In genomic region chr3:133573054-133573628, GRCh38 we compare ENCODE assay signal across 8 cellular contexts.
DNase-seq lines count a peak whose midpoint lies in the region; ATAC-seq, FAIRE-seq and TF ChIP-seq lines count a peak whose summit lies in the region.

No MANE protein-coding gene starts in this region.

- POLR2A ChIA-PET in AG04449 (lab: Yijun Ruan, JAX) = interaction anchor here (0.7 to 2.3 kb wide), 8 partner anchors 9 to 105 kb away, joined by 3 to 8 read pairs (median 6); no protein-coding TSS in a partner anchor

- peak overlapping the region; percentile 83 for H3K4me3 ChIP-seq in AG04449 (ENCODE audit: low read depth, low read length)

- peak; percentile 80 for ATAC-seq in HG03460 (IDR thresholded peaks at IDR 0.05; ENCODE audit: unreplicated experiment)

- FAIRE-seq in GM19239 (lab: Jason Lieb, UNC) = peak; percentile 99

- DNase-seq in AG04449 (ENCODE audit: low read depth, low spot score) = peak; percentile 100
- DNase-seq in GM19239 (ENCODE audit: insufficient read length, low spot score) = peak; percentile 67
- peak; percentile 100 for DNase-seq in activated CD4-positive, alpha-beta T cell treated with anti-CD3 and anti-CD28 coated beads for 48 hours
- DNase-seq in ecto neural progenitor cell (ENCODE audit: low spot score) = peak; percentile 100
- peak; percentile 100 for DNase-seq in medulla oblongata (ENCODE audit: extremely low spot score)
- DNase-seq in stimulated activated CD8-positive, alpha-beta memory T cell treated with anti-CD3 and anti-CD28 coated beads, Interleukin-15, amount 100 ng/mL, for 24 hours (ENCODE audit: low read depth) = peak; percentile 96
- DNase-seq in NCI-H1417 (lab: John Stamatoyannopoulos, UW) = no peak

- CTCF ChIA-PET in AG04449 (lab: Yijun Ruan, JAX) = interaction anchor here (0.9 to 1.8 kb wide), 5 partner anchors 8 to 79 kb away, joined by 3 to 7 read pairs (median 3); no protein-coding TSS in a partner anchor

- peak; percentile 33 for TF ChIP-seq CTCF in AG04449 (IDR thresholded peaks at IDR 0.05; ENCODE audit: insufficient read depth, low read length, missing control alignments)

Comparison
In these comparisons a context has a peak if more than half of its experiments do, and no peak if none do; other contexts are left out.
1. DNase-seq: peak in AG04449 (single experiment), GM19239 (single experiment), activated CD4-positive, alpha-beta T cell treated with anti-CD3 and anti-CD28 coated beads for 48 hours (single experiment), ecto neural progenitor cell (single experiment), medulla oblongata (single experiment) and stimulated activated CD8-positive, alpha-beta memory T cell treated with anti-CD3 and anti-CD28 coated beads, Interleukin-15, amount 100 ng/mL, for 24 hours (single experiment); none in NCI-H1417 (0 of 3).